1 cellular context compared by ENCODE assay signal in genomic region chr22:31431950-31432349, GRCh38.
TF ChIP-seq lines count a peak whose summit lies in the region.

No MANE protein-coding gene starts in this region.

TF ChIP-seq in HepG2, 621 proteins besides CTCF, POLR2A, EP300 and RAD21 (continued from another document):
- TF ChIP-seq AFF4 (CRISPR knock-in tag; IDR thresholded peaks at IDR 0.05) (no peak), LCORL (IDR thresholded peaks at IDR 0.05) (0 out of 2 replicates have a peak, but pooled peaks have one; percentile 37), LCORL (CRISPR knock-in tag; IDR thresholded peaks at IDR 0.05) (0 out of 2 replicates have a peak, but pooled peaks have one; percentile 30), HMGXB3 (CRISPR knock-in tag; IDR thresholded peaks at IDR 0.05; ENCODE audit: borderline replicate concordance) (no peak), NFYC (CRISPR knock-in tag; IDR thresholded peaks at IDR 0.05) (no peak), PCBP1 (IDR thresholded peaks at IDR 0.05; ENCODE audit: borderline replicate concordance, low read depth, low read length) (no peak), PAWR (CRISPR knock-in tag; IDR thresholded peaks at IDR 0.05; ENCODE audit: borderline replicate concordance) (no peak), MIXL1 (CRISPR knock-in tag; IDR thresholded peaks at IDR 0.05) (no peak), SSRP1 (CRISPR knock-in tag; IDR thresholded peaks at IDR 0.05) (no peak), ZNF225 (CRISPR knock-in tag; IDR thresholded peaks at IDR 0.05) (no peak), TFDP2 (CRISPR knock-in tag; IDR thresholded peaks at IDR 0.05) (0 out of 2 replicates have a peak, but pooled peaks have one; percentile 31), SMAD1 (CRISPR knock-in tag; IDR thresholded peaks at IDR 0.05; ENCODE audit: borderline replicate concordance, low read depth) (no peak), HNF4A (CRISPR knock-in tag; IDR thresholded peaks at IDR 0.05) (peak; percentile 64), NR2F6 (IDR thresholded peaks at IDR 0.05) (no peak), NR2F6 (CRISPR knock-in tag; IDR thresholded peaks at IDR 0.05) (0 out of 2 replicates have a peak, but pooled peaks have one; percentile 16), RXRA (CRISPR knock-in tag; IDR thresholded peaks at IDR 0.05) (peak; percentile 23; the same call in 1 of the 2 replicates), ELK4 (CRISPR knock-in tag; IDR thresholded peaks at IDR 0.05; ENCODE audit: borderline replicate concordance) (no peak), MXI1 (IDR thresholded peaks at IDR 0.05; ENCODE audit: borderline replicate concordance, low read depth, low read length) (no peak), MEF2D (CRISPR knock-in tag; IDR thresholded peaks at IDR 0.05) (no peak), ZNF780A (CRISPR knock-in tag; IDR thresholded peaks at IDR 0.05) (no peak), ZNF691 (CRISPR knock-in tag; IDR thresholded peaks at IDR 0.05; ENCODE audit: borderline replicate concordance, low read depth) (no peak)
TF ChIP-seq in HepG2: peak in this region for 15.
